In the genomic region with DNA sequence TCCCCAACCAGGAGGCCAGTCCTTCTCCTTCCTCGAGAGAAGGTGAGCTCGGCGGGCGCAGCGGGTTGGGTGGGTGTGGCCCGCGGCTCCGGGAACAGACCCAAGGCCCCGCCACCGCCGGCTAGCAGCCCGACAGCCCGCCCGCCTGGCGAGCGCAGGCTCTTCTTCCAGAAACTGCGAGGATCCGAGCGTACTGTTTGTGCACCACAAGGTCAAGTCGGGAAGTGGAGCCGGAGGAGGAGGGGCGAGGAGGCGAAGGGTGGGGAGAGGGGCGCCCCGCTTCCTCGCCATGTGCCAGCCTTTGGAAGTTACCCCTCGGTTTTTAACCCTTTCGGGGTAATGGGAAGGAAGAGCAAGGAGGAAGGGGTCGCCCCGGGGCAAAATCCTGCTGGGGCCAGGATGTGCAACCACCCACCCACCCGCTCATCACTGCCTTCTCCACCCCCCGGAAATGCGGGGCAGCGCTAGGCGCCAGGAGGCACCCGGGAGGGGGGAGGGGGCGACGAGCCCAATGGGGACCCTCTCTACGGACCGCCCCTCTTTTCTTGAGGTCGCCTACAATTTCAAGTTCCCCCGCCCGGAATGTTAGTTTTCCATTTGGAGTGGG, we compare ENCODE assay signal across 1 cellular context.
A peak's percentile ranks its signal among the peaks of the same experiment; 100 is the strongest.
TF ChIP-seq lines count a peak whose summit lies in the region.

No MANE protein-coding gene starts in this region.

TF ChIP-seq in HepG2, 621 proteins besides CTCF, POLR2A, EP300 and RAD21 (continued from another document and continues in another):
- TF ChIP-seq, protein P1, sequence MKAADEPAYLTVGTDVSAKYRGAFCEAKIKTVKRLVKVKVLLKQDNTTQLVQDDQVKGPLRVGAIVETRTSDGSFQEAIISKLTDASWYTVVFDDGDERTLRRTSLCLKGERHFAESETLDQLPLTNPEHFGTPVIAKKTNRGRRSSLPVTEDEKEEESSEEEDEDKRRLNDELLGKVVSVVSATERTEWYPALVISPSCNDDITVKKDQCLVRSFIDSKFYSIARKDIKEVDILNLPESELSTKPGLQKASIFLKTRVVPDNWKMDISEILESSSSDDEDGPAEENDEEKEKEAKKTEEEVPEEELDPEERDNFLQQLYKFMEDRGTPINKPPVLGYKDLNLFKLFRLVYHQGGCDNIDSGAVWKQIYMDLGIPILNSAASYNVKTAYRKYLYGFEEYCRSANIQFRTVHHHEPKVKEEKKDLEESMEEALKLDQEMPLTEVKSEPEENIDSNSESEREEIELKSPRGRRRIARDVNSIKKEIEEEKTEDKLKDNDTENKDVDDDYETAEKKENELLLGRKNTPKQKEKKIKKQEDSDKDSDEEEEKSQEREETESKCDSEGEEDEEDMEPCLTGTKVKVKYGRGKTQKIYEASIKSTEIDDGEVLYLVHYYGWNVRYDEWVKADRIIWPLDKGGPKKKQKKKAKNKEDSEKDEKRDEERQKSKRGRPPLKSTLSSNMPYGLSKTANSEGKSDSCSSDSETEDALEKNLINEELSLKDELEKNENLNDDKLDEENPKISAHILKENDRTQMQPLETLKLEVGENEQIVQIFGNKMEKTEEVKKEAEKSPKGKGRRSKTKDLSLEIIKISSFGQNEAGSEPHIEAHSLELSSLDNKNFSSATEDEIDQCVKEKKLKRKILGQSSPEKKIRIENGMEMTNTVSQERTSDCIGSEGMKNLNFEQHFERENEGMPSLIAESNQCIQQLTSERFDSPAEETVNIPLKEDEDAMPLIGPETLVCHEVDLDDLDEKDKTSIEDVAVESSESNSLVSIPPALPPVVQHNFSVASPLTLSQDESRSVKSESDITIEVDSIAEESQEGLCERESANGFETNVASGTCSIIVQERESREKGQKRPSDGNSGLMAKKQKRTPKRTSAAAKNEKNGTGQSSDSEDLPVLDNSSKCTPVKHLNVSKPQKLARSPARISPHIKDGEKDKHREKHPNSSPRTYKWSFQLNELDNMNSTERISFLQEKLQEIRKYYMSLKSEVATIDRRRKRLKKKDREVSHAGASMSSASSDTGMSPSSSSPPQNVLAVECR (CRISPR knock-in tag; IDR thresholded peaks at IDR 0.05; ENCODE audit: borderline replicate concordance), result peak; percentile 76
- TF ChIP-seq ZNF790 (CRISPR knock-in tag; IDR thresholded peaks at IDR 0.05; ENCODE audit: borderline replicate concordance), result no peak
- TF ChIP-seq SOX5 (CRISPR knock-in tag; IDR thresholded peaks at IDR 0.05; ENCODE audit: borderline replicate concordance), result 0 out of 2 replicates have a peak, but pooled peaks have one; percentile 6
- no peak; the same call in 1 of the 2 replicates for TF ChIP-seq PITX1 (CRISPR knock-in tag; IDR thresholded peaks at IDR 0.05)
- TF ChIP-seq TAF1 (CRISPR knock-in tag; IDR thresholded peaks at IDR 0.05), result peak; percentile 20
- no peak for TF ChIP-seq NR2F6 (IDR thresholded peaks at IDR 0.05)
- TF ChIP-seq NR2F6 (CRISPR knock-in tag; IDR thresholded peaks at IDR 0.05), result peak; percentile 21; the same call in 1 of the 2 replicates
- TF ChIP-seq ZNF33B (CRISPR knock-in tag; IDR thresholded peaks at IDR 0.05), result no peak
- TF ChIP-seq HNRNPK (IDR thresholded peaks at IDR 0.05; ENCODE audit: low read depth, low read length, poor library complexity, severe bottlenecking), result peak; percentile 42
- peak; percentile 50; the same call in 1 of the 2 replicates for TF ChIP-seq TBX2 (CRISPR knock-in tag; IDR thresholded peaks at IDR 0.05; ENCODE audit: borderline replicate concordance)
- TF ChIP-seq, protein P2, sequence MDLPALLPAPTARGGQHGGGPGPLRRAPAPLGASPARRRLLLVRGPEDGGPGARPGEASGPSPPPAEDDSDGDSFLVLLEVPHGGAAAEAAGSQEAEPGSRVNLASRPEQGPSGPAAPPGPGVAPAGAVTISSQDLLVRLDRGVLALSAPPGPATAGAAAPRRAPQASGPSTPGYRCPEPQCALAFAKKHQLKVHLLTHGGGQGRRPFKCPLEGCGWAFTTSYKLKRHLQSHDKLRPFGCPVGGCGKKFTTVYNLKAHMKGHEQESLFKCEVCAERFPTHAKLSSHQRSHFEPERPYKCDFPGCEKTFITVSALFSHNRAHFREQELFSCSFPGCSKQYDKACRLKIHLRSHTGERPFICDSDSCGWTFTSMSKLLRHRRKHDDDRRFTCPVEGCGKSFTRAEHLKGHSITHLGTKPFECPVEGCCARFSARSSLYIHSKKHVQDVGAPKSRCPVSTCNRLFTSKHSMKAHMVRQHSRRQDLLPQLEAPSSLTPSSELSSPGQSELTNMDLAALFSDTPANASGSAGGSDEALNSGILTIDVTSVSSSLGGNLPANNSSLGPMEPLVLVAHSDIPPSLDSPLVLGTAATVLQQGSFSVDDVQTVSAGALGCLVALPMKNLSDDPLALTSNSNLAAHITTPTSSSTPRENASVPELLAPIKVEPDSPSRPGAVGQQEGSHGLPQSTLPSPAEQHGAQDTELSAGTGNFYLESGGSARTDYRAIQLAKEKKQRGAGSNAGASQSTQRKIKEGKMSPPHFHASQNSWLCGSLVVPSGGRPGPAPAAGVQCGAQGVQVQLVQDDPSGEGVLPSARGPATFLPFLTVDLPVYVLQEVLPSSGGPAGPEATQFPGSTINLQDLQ (CRISPR knock-in tag; IDR thresholded peaks at IDR 0.05), result no peak
- TF ChIP-seq FOXC1 (CRISPR knock-in tag; IDR thresholded peaks at IDR 0.05; ENCODE audit: borderline replicate concordance), result peak; percentile 40; the same call in 1 of the 2 replicates
- no peak for TF ChIP-seq STAT5B (CRISPR knock-in tag; IDR thresholded peaks at IDR 0.05)
- TF ChIP-seq AHR (CRISPR knock-in tag; IDR thresholded peaks at IDR 0.05), result no peak
- TF ChIP-seq ZNF773 (CRISPR knock-in tag; IDR thresholded peaks at IDR 0.05; ENCODE audit: borderline replicate concordance), result no peak
- TF ChIP-seq, protein P3, sequence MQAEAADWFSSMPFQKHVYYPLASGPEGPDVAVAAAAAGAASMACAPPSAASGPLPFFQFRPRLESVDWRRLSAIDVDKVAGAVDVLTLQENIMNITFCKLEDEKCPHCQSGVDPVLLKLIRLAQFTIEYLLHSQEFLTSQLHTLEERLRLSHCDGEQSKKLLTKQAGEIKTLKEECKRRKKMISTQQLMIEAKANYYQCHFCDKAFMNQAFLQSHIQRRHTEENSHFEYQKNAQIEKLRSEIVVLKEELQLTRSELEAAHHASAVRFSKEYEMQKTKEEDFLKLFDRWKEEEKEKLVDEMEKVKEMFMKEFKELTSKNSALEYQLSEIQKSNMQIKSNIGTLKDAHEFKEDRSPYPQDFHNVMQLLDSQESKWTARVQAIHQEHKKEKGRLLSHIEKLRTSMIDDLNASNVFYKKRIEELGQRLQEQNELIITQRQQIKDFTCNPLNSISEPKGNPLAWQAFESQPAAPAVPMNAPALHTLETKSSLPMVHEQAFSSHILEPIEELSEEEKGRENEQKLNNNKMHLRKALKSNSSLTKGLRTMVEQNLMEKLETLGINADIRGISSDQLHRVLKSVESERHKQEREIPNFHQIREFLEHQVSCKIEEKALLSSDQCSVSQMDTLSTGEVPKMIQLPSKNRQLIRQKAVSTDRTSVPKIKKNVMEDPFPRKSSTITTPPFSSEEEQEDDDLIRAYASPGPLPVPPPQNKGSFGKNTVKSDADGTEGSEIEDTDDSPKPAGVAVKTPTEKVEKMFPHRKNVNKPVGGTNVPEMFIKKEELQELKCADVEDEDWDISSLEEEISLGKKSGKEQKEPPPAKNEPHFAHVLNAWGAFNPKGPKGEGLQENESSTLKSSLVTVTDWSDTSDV (CRISPR knock-in tag; IDR thresholded peaks at IDR 0.05), result peak; percentile 49; the same call in 1 of the 2 replicates
- TF ChIP-seq ZNF713 (CRISPR knock-in tag; IDR thresholded peaks at IDR 0.05), result no peak
- TF ChIP-seq, protein P4, sequence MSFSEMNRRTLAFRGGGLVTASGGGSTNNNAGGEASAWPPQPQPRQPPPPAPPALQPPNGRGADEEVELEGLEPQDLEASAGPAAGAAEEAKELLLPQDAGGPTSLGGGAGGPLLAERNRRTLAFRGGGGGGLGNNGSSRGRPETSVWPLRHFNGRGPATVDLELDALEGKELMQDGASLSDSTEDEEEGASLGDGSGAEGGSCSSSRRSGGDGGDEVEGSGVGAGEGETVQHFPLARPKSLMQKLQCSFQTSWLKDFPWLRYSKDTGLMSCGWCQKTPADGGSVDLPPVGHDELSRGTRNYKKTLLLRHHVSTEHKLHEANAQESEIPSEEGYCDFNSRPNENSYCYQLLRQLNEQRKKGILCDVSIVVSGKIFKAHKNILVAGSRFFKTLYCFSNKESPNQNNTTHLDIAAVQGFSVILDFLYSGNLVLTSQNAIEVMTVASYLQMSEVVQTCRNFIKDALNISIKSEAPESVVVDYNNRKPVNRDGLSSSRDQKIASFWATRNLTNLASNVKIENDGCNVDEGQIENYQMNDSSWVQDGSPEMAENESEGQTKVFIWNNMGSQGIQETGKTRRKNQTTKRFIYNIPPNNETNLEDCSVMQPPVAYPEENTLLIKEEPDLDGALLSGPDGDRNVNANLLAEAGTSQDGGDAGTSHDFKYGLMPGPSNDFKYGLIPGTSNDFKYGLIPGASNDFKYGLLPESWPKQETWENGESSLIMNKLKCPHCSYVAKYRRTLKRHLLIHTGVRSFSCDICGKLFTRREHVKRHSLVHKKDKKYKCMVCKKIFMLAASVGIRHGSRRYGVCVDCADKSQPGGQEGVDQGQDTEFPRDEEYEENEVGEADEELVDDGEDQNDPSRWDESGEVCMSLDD (CRISPR knock-in tag; IDR thresholded peaks at IDR 0.05; ENCODE audit: borderline replicate concordance), result no peak
- TF ChIP-seq, protein P5, sequence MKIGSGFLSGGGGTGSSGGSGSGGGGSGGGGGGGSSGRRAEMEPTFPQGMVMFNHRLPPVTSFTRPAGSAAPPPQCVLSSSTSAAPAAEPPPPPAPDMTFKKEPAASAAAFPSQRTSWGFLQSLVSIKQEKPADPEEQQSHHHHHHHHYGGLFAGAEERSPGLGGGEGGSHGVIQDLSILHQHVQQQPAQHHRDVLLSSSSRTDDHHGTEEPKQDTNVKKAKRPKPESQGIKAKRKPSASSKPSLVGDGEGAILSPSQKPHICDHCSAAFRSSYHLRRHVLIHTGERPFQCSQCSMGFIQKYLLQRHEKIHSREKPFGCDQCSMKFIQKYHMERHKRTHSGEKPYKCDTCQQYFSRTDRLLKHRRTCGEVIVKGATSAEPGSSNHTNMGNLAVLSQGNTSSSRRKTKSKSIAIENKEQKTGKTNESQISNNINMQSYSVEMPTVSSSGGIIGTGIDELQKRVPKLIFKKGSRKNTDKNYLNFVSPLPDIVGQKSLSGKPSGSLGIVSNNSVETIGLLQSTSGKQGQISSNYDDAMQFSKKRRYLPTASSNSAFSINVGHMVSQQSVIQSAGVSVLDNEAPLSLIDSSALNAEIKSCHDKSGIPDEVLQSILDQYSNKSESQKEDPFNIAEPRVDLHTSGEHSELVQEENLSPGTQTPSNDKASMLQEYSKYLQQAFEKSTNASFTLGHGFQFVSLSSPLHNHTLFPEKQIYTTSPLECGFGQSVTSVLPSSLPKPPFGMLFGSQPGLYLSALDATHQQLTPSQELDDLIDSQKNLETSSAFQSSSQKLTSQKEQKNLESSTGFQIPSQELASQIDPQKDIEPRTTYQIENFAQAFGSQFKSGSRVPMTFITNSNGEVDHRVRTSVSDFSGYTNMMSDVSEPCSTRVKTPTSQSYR (CRISPR knock-in tag; IDR thresholded peaks at IDR 0.05; ENCODE audit: borderline replicate concordance), result peak; percentile 55; the same call in 1 of the 2 replicates
- TF ChIP-seq ZNF263 (CRISPR knock-in tag; IDR thresholded peaks at IDR 0.05), result 0 out of 2 replicates have a peak, but pooled peaks have one; percentile 17
- TF ChIP-seq, protein P6, sequence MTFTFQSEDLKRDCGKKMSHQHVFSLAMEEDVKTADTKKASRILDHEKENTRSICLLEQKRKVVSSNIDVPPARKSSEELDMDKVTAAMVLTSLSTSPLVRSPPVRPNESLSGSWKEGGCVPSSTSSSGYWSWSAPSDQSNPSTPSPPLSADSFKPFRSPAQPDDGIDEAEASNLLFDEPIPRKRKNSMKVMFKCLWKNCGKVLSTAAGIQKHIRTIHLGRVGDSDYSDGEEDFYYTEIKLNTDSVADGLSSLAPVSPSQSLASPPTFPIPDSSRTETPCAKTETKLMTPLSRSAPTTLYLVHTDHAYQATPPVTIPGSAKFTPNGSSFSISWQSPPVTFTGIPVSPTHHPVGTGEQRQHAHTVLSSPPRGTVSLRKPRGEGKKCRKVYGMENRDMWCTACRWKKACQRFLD (CRISPR knock-in tag; IDR thresholded peaks at IDR 0.05; ENCODE audit: borderline replicate concordance), result no peak
- TF ChIP-seq, protein P7, sequence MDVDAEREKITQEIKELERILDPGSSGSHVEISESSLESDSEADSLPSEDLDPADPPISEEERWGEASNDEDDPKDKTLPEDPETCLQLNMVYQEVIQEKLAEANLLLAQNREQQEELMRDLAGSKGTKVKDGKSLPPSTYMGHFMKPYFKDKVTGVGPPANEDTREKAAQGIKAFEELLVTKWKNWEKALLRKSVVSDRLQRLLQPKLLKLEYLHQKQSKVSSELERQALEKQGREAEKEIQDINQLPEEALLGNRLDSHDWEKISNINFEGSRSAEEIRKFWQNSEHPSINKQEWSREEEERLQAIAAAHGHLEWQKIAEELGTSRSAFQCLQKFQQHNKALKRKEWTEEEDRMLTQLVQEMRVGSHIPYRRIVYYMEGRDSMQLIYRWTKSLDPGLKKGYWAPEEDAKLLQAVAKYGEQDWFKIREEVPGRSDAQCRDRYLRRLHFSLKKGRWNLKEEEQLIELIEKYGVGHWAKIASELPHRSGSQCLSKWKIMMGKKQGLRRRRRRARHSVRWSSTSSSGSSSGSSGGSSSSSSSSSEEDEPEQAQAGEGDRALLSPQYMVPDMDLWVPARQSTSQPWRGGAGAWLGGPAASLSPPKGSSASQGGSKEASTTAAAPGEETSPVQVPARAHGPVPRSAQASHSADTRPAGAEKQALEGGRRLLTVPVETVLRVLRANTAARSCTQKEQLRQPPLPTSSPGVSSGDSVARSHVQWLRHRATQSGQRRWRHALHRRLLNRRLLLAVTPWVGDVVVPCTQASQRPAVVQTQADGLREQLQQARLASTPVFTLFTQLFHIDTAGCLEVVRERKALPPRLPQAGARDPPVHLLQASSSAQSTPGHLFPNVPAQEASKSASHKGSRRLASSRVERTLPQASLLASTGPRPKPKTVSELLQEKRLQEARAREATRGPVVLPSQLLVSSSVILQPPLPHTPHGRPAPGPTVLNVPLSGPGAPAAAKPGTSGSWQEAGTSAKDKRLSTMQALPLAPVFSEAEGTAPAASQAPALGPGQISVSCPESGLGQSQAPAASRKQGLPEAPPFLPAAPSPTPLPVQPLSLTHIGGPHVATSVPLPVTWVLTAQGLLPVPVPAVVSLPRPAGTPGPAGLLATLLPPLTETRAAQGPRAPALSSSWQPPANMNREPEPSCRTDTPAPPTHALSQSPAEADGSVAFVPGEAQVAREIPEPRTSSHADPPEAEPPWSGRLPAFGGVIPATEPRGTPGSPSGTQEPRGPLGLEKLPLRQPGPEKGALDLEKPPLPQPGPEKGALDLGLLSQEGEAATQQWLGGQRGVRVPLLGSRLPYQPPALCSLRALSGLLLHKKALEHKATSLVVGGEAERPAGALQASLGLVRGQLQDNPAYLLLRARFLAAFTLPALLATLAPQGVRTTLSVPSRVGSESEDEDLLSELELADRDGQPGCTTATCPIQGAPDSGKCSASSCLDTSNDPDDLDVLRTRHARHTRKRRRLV (CRISPR knock-in tag; IDR thresholded peaks at IDR 0.05), result no peak
- TF ChIP-seq ZNF329 (CRISPR knock-in tag; IDR thresholded peaks at IDR 0.05; ENCODE audit: low read depth), result 0 out of 2 replicates have a peak, but pooled peaks have one; percentile 60
- peak; percentile 32; the same call in 1 of the 2 replicates for TF ChIP-seq HOXA3 (CRISPR knock-in tag; IDR thresholded peaks at IDR 0.05)
- 0 out of 2 replicates have a peak, but pooled peaks have one; percentile 4 for TF ChIP-seq ZNF205 (CRISPR knock-in tag; IDR thresholded peaks at IDR 0.05)
- no peak for TF ChIP-seq ZNF326 (CRISPR knock-in tag; IDR thresholded peaks at IDR 0.05; ENCODE audit: borderline replicate concordance)
